In the genomic region with DNA sequence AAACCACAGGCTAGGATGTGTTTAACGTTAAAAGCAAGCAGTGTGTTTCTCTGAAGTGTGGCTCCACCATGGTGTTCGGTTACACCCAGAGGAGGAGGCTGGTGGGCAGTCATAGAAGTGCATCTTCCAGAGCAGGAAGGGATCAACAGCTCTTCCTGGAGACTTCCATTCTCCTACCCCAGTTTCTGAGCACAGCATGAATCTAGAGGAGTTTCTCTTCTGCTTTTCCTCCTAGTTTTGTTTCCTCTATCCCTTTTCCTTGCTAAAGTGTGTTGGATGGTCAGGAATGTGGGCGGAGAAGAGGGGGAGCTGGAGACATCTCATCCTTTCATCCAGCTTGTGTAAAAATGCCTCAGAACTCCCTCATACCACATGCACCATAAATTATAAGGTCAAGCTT, we compare ENCODE assay signal across 14 cellular contexts. TPM values are rescaled to one million over a fixed set of nuclear protein-coding genes. Genes with fewer than 3 reads are reported as not detected.
DNase-seq lines count a peak whose midpoint lies in the region; TF ChIP-seq lines count a peak whose summit lies in the region.
"Had no signal": no experiment of that assay in that cellular context is flagged by ENCODE, and none has a peak within 500 bp of the region (broad histone marks: within the 10 kb centered on the region; RNA-seq: fewer than 3 reads in every experiment).

No MANE protein-coding gene starts in this region.

- H3K27me3 ChIP-seq in GM23248 (replicated peaks; ENCODE audit: insufficient read depth) (no peaks in the 10 kb centered on the region), tibial nerve (no peaks in the 10 kb centered on the region)
- H3K27me3 ChIP-seq: breast epithelium had no signal

- no peaks in the 10 kb centered on the region for H3K9me2 ChIP-seq in GM23248 (ENCODE audit: insufficient read depth)

- no peaks in the 10 kb centered on the region for H4K20me1 ChIP-seq in GM23248 (ENCODE audit: insufficient read depth)

- no peak for TF ChIP-seq POLR2A in tibial nerve (IDR thresholded peaks at IDR 0.05)

- in situ Hi-C loops in GM23248 (cut with MboI) = no loop called here

- TF ChIP-seq EP300 in tibial nerve (IDR thresholded peaks at IDR 0.05) = no peak

- peaks cover 6% of the 10 kb centered on the region for H3K79me2 ChIP-seq in GM23248 (ENCODE audit: insufficient read depth)

- H3K4me3 ChIP-seq in GM23248 (no peak overlapping the region), tibial nerve (no peak overlapping the region)
- H3K4me3 ChIP-seq: breast epithelium had no signal

- H3K9me3 ChIP-seq in GM23248 (ENCODE audit: low read depth) (no peaks in the 10 kb centered on the region), tibial nerve (no peaks in the 10 kb centered on the region)
- H3K9me3 ChIP-seq: breast epithelium had no signal

- no peak for TF ChIP-seq CTCF in tibial nerve (IDR thresholded peaks at IDR 0.05)

- no peaks in the 10 kb centered on the region for H3K36me3 ChIP-seq in GM23248 (ENCODE audit: low read depth)
- no peaks in the 10 kb centered on the region for H3K36me3 ChIP-seq in tibial nerve
- H3K36me3 ChIP-seq: breast epithelium had no signal

- H3K27ac ChIP-seq in GM23248 = peak overlapping the region; percentile 47
- no peak overlapping the region for H3K27ac ChIP-seq in tibial nerve
- H3K27ac ChIP-seq: breast epithelium, HL-60 had no signal

- peak overlapping the region; percentile 57 for H2AFZ ChIP-seq in GM23248

- H3K9ac ChIP-seq in GM23248 = peak overlapping the region; percentile 1

- peak; percentile 54 for DNase-seq in AG08395 (ENCODE audit: low spot score)
- peak; percentile 61 for DNase-seq in GM23248
- peak; percentile 42 for DNase-seq in SW480 (ENCODE audit: low spot score)
- peak; percentile 95 for DNase-seq in left kidney (ENCODE audit: low read depth, low spot score)
- DNase-seq in DMS153 treated with DMSO at 0.1 percent for 48 hours (lab: John Stamatoyannopoulos, UW; ENCODE audit: unreplicated experiment) = no peak
- no peak for DNase-seq in NCI-H524 (lab: John Stamatoyannopoulos, UW)
- DNase-seq in tibial nerve (ENCODE audit: low spot score in 2 of 2) = no peak
- no peak for DNase-seq in HK-2 (ENCODE audit: unreplicated experiment)
- DNase-seq: activated CD4-positive, CD25-positive, alpha-beta regulatory T cell; CD4-positive, alpha-beta T cell; NCI-H774; stimulated activated naive CD8-positive, alpha-beta T cell treated with anti-CD3 and anti-CD28 coated beads, Interleukin-15, amount 100 ng/mL, for 72 hours had no signal

- whole genome bisulfite sequencing in GM23248 (ENCODE audit: low coverage in 1 of 2, low lambda C conversion rate in 2 of 2, missing lambda C conversion rate in 2 of 2), 2 experiments = 37 to 38% methylated on average over 3 of the region's 3 CpGs
- WGBS in tibial nerve, 2 donors = 46 to 51% methylated on average over 3 of the region's 3 CpGs

- peaks cover 12% of the 10 kb centered on the region for H3K4me1 ChIP-seq in GM23248 (ENCODE audit: insufficient read depth)
- H3K4me1 ChIP-seq in tibial nerve = peaks cover 0 to 17% (median 7%) of the 10 kb centered on the region in 4 donors
- H3K4me1 ChIP-seq: breast epithelium had no signal

- peaks cover 31% of the 10 kb centered on the region for H3F3A ChIP-seq in GM23248 (ENCODE audit: insufficient read depth)

- H3K4me2 ChIP-seq in GM23248 (ENCODE audit: unreplicated experiment) = peak overlapping the region; percentile 5

RNA-seq across cellular contexts. Expression of a gene that starts 3.8 kb away (rescaled TPM):
- 210 and 219 TPM in 2 replicates for total RNA-seq in GM23248 (2014; rRNA removed; shearing (Covaris generic))
- polyA plus RNA-seq in GM23248 (2016; fragmentation: Nextera tagmentation; extraction: Ambion mirVana) = 318 and 335 TPM in 2 replicates
- total RNA-seq in tibial nerve = 10 to 100 TPM; 29.9 to 49.5 (median 38.7) TPM

RNA-seq across cellular contexts. Expression of a gene that starts 50.9 kb away (rescaled TPM):
- 26.2 and 32.2 TPM in 2 replicates for total RNA-seq in GM23248 (2014; rRNA removed; shearing (Covaris generic))
- 17.7 and 18.9 TPM in 2 replicates for polyA plus RNA-seq in GM23248 (2016; fragmentation: Nextera tagmentation; extraction: Ambion mirVana)
- total RNA-seq in tibial nerve = 10 to 100 TPM; 21.6 to 34.9 (median 29.8) TPM

Comparison
In these comparisons a context has a peak if more than half of its experiments do, and no peak if none do; other contexts are left out.
1. DNase-seq: peak in AG08395 (single experiment), GM23248 (single experiment), SW480 (single experiment) and left kidney (single experiment); none in DMS153 treated with DMSO at 0.1 percent for 48 hours (single experiment), NCI-H524 (0 of 2), tibial nerve (0 of 2) and HK-2 (single experiment).